11 cellular contexts compared by ENCODE assay signal in the genomic region with DNA sequence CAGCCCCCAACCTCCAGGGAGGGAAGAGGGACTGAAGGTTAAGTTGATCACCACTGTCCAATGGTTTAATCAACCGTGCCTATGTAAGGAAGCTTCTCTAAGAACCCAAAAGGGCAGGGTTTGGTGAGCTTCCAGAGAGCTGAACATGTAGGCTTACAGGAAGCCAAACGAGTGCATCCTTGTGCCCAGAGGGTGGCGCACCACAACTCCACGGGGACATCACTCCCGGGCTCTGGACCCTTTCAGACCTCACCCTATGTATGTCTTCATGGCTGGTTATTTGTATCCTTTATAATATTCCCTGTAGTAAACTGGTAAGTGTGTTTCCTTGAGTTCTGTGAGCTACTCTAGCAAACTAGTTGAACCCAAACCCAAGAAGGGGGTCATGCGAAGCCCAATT. TPM values are rescaled to one million over a fixed set of nuclear protein-coding genes. Genes with fewer than 3 reads are reported as not detected.
DNase-seq lines count a peak whose midpoint lies in the region; ATAC-seq and TF ChIP-seq lines count a peak whose summit lies in the region.
"Had no signal": no experiment of that assay in that cellular context is flagged by ENCODE, and none has a peak within 500 bp of the region (broad histone marks: within the 10 kb centered on the region; RNA-seq: fewer than 3 reads in every experiment).

No MANE protein-coding gene starts in this region.

- peaks cover 4% of the 10 kb centered on the region for H3K36me3 Mint-ChIP-seq in type B pancreatic cell

- no peaks in the 10 kb centered on the region for H3K9me3 Mint-ChIP-seq in type B pancreatic cell
- H3K9me3 Mint-ChIP-seq: activated naive CD8-positive, alpha-beta T cell treated with anti-CD3 and anti-CD28 coated beads, Interleukin-2, amount 10 ng/mL, durations not matched to agents 7 days and 5 days had no signal

- H3K4me3 Mint-ChIP-seq in type B pancreatic cell = no peak overlapping the region
- H3K4me3 Mint-ChIP-seq: activated naive CD8-positive, alpha-beta T cell treated with anti-CD3 and anti-CD28 coated beads, Interleukin-2, amount 10 ng/mL, durations not matched to agents 7 days and 5 days had no signal

- DNase-seq in stimulated activated CD4-positive, alpha-beta T cell treated with anti-CD3 and anti-CD28 coated beads, Interleukin-15, amount 100 ng/mL, for 24 hours = peak; percentile 36
- no peak for DNase-seq in stimulated activated CD4-positive, alpha-beta T cell treated with anti-CD3 and anti-CD28 coated beads, Interleukin-4, amount 100 ng/mL, for 1 hour
- peak; percentile 18 for DNase-seq in RPMI8226
- DNase-seq in foreskin fibroblast = peak in 1 of 2 donors; percentile 36
- no peak for DNase-seq in type B pancreatic cell (ENCODE audit: extremely low spot score, unreplicated experiment)
- DNase-seq in activated effector memory CD4-positive, alpha-beta T cell treated with Interleukin-2 at 50 U/mL for 16 hours = no peak
- no peak for DNase-seq in COR-L47 (lab: John Stamatoyannopoulos, UW)
- DNase-seq: activated naive CD8-positive, alpha-beta T cell treated with anti-CD3 and anti-CD28 coated beads, Interleukin-2, amount 10 ng/mL, durations not matched to agents 7 days and 5 days; right cardiac atrium had no signal

- H3K4me1 Mint-ChIP-seq in type B pancreatic cell (ENCODE audit: unreplicated experiment) = no peaks in the 10 kb centered on the region
- H3K4me1 Mint-ChIP-seq: activated naive CD8-positive, alpha-beta T cell treated with anti-CD3 and anti-CD28 coated beads, Interleukin-2, amount 10 ng/mL, durations not matched to agents 7 days and 5 days had no signal

- H3K4me3 ChIP-seq in foreskin fibroblast (ENCODE audit: low read depth in 1 of 2, low read length in 2 of 2) = no peak overlapping the region

- H3K27me3 Mint-ChIP-seq in type B pancreatic cell = peaks cover 3% of the 10 kb centered on the region
- H3K27me3 Mint-ChIP-seq: activated naive CD8-positive, alpha-beta T cell treated with anti-CD3 and anti-CD28 coated beads, Interleukin-2, amount 10 ng/mL, durations not matched to agents 7 days and 5 days had no signal

- TF ChIP-seq CTCF in foreskin fibroblast (IDR thresholded peaks at IDR 0.05; ENCODE audit: low read depth, low read length) = peak; percentile 28
- TF ChIP-seq CTCF in type B pancreatic cell (conservative IDR thresholded peaks at IDR 0.05) = peak; percentile 45

- ATAC-seq in GM21360 (IDR thresholded peaks at IDR 0.05; ENCODE audit: unreplicated experiment) = no peak
- ATAC-seq: esophagus mucosa had no signal

- H3K27ac Mint-ChIP-seq in type B pancreatic cell = no peak overlapping the region
- H3K27ac Mint-ChIP-seq: activated naive CD8-positive, alpha-beta T cell treated with anti-CD3 and anti-CD28 coated beads, Interleukin-2, amount 10 ng/mL, durations not matched to agents 7 days and 5 days had no signal

RNA-seq across cellular contexts. Expression of a gene that starts 11.5 kb away (rescaled TPM):
- total RNA-seq in type B pancreatic cell (ENCODE audit: low replicate concordance) = 29.7 and 47.1 TPM in 2 replicates

RNA-seq across cellular contexts. Expression of a gene that starts 34.5 kb away (rescaled TPM):
- total RNA-seq in type B pancreatic cell (ENCODE audit: low replicate concordance) = 7.8 and 9.3 TPM in 2 replicates

RNA-seq across cellular contexts. Expression of a gene that starts 36.6 kb away (rescaled TPM):
- total RNA-seq in type B pancreatic cell (ENCODE audit: low replicate concordance) = 14.8 and 19.0 TPM in 2 replicates

RNA-seq across cellular contexts. Expression of a gene that starts 48.3 kb away (rescaled TPM):
- 44.5 and 86.1 TPM in 2 replicates for total RNA-seq in type B pancreatic cell (ENCODE audit: low replicate concordance)

Comparison
In these comparisons a context has a peak if more than half of its experiments do, and no peak if none do; other contexts are left out.
1. DNase-seq: peak in stimulated activated CD4-positive, alpha-beta T cell treated with anti-CD3 and anti-CD28 coated beads, Interleukin-15, amount 100 ng/mL, for 24 hours (single experiment) and RPMI8226 (single experiment); none in stimulated activated CD4-positive, alpha-beta T cell treated with anti-CD3 and anti-CD28 coated beads, Interleukin-4, amount 100 ng/mL, for 1 hour (single experiment), type B pancreatic cell (single experiment), activated effector memory CD4-positive, alpha-beta T cell treated with Interleukin-2 at 50 U/mL for 16 hours (single experiment) and COR-L47 (single experiment).